ENCODE assay signal across 8 cellular contexts in genomic region chr17:63827002-63827800, GRCh38. TPM values are rescaled to one million over a fixed set of nuclear protein-coding genes. Genes with fewer than 3 reads are reported as not detected.
DNase-seq lines count a peak whose midpoint lies in the region; ATAC-seq and TF ChIP-seq lines count a peak whose summit lies in the region.

Gene FTSJ3 (minus strand): TSS chr17:63827663. CDS start chr17:63826902, 761 bp downstream.
Gene PSMC5 (plus strand): TSS chr17:63827431. CDS start chr17:63827491, 60 bp downstream.

- CTCF ChIA-PET in mammary epithelial cell (lab: Charles Lee; ENCODE audit: low non-redundant PET), result interaction anchor here (0.6 kb wide), 1 partner anchor 40 kb away, joined by 6 read pairs; no protein-coding TSS in a partner anchor

- no peaks in the 10 kb centered on the region for H3K27me3 ChIP-seq in WERI-Rb-1 (ENCODE audit: insufficient read depth, low read depth, severe bottlenecking)
- H3K27me3 ChIP-seq in mammary epithelial cell (ENCODE audit: insufficient read depth, low read length), result no peaks in the 10 kb centered on the region
- H3K27me3 ChIP-seq in smooth muscle cell (ENCODE audit: low read depth), result no peaks in the 10 kb centered on the region

- H3F3A ChIP-seq in smooth muscle cell (ENCODE audit: low read depth), result no peaks in the 10 kb centered on the region

- H3K9me3 ChIP-seq in WERI-Rb-1 (ENCODE audit: severe bottlenecking), result no peaks in the 10 kb centered on the region
- H3K9me3 ChIP-seq in mammary epithelial cell (replicated peaks; ENCODE audit: insufficient read depth, low read length), result no peaks in the 10 kb centered on the region
- H3K9me3 ChIP-seq in smooth muscle cell (replicated peaks; ENCODE audit: low read depth), result no peaks in the 10 kb centered on the region

- H3K79me2 ChIP-seq in mammary epithelial cell (ENCODE audit: insufficient read depth, low read length), result peaks cover 88% of the 10 kb centered on the region
- peaks cover 36% of the 10 kb centered on the region for H3K79me2 ChIP-seq in smooth muscle cell (ENCODE audit: low read depth)

- H4K20me1 ChIP-seq in mammary epithelial cell (ENCODE audit: insufficient read depth, low read length) (no peaks in the 10 kb centered on the region), smooth muscle cell (ENCODE audit: low read depth) (peaks cover 3% of the 10 kb centered on the region)

- no TSS peak for BruUV-seq in mammary epithelial cell (replicated peaks; lab: Mats Ljungman, UMichigan)

- TF ChIP-seq CTCF in WERI-Rb-1 (IDR thresholded peaks at IDR 0.05; ENCODE audit: low read depth, low read length), result peak; percentile 88
- TF ChIP-seq CTCF in mammary epithelial cell (conservative IDR thresholded peaks at IDR 0.05 in 1 of 2, IDR thresholded peaks at IDR 0.05 in 1 of 2; ENCODE audit: extremely low read depth in 1 of 2, insufficient read depth in 1 of 2, low read depth in 1 of 2, low read length in 2 of 2), result peak; percentile 30 to 51
- peak; percentile 13 for TF ChIP-seq CTCF in smooth muscle cell (IDR thresholded peaks at IDR 0.05; ENCODE audit: borderline replicate concordance, insufficient read depth, poor library complexity, severe bottlenecking)

- H3K4me1 ChIP-seq in mammary epithelial cell (ENCODE audit: insufficient read depth, low read length) (peaks cover 18% of the 10 kb centered on the region), smooth muscle cell (ENCODE audit: low read depth) (peaks cover 14% of the 10 kb centered on the region)

- dilution Hi-C loops in mammary epithelial cell (cut with HindIII; ENCODE audit: low sequenced_read_pairs), result no loop called here

- in situ Hi-C loops in mammary epithelial cell (cut with MboI; ENCODE audit: low sequenced_read_pairs in 2 of 2), result no loop called here

- 1% methylated on average over 31 of the region's 58 CpGs for WGBS in mammary epithelial cell (ENCODE audit: low coverage, missing lambda C conversion rate)
- 2% methylated on average over 43 of the region's 58 CpGs for WGBS in smooth muscle cell (ENCODE audit: low lambda C conversion rate)

- peak; percentile 65 for ATAC-seq in GM18873 (IDR thresholded peaks at IDR 0.05; ENCODE audit: low FRiP score, unreplicated experiment)
- peak; percentile 82 for ATAC-seq in HG03139 (IDR thresholded peaks at IDR 0.05; ENCODE audit: unreplicated experiment)

- H3K9ac ChIP-seq in mammary epithelial cell (ENCODE audit: insufficient read depth, low read length) (peak within 1 kb of the TSS; percentile 88), smooth muscle cell (ENCODE audit: low read depth) (peak within 1 kb of the TSS; percentile 97)

- H3K4me2 ChIP-seq in mammary epithelial cell (ENCODE audit: insufficient read depth, low read depth, low read length) (peak within 1 kb of the TSS; percentile 80), smooth muscle cell (peak within 1 kb of the TSS; percentile 95)

- H2AFZ ChIP-seq in mammary epithelial cell (ENCODE audit: low read depth, low read length) (peak within 1 kb of the TSS; percentile 89), smooth muscle cell (ENCODE audit: low read depth) (peak within 1 kb of the TSS; percentile 99)

- H3K4me3 ChIP-seq in WERI-Rb-1 (ENCODE audit: low read depth, low read length), result peak within 1 kb of the TSS; percentile 71
- H3K4me3 ChIP-seq in mammary epithelial cell (replicated peaks in 1 of 3; ENCODE audit: insufficient read depth in 1 of 3, low read depth in 2 of 3, low read length in 3 of 3), result peak within 1 kb of the TSS; percentile 68 to 88 (median 83)
- peak within 1 kb of the TSS; percentile 71 for H3K4me3 ChIP-seq in smooth muscle cell

- peaks cover 80% of the 10 kb centered on the region for H3K36me3 ChIP-seq in WERI-Rb-1
- peaks cover 41% of the 10 kb centered on the region for H3K36me3 ChIP-seq in mammary epithelial cell (ENCODE audit: insufficient read depth, low read length)
- H3K36me3 ChIP-seq in smooth muscle cell (ENCODE audit: low read depth), result no peaks in the 10 kb centered on the region

- intact Hi-C loops in mammary epithelial cell (cut with micrococcal nuclease), result loop anchor here (1.0 to 5.0 kb wide), 4 partner anchors 16 to 205 kb away; partner anchors contain the start of genes CCDC47, MAP3K3, SMARCD2 and STRADA

- DNase-seq in AG08395 (ENCODE audit: low spot score), result peak; percentile 97
- DNase-seq in NCI-H2196 treated with DMSO at 0.1 percent for 48 hours (lab: John Stamatoyannopoulos, UW; ENCODE audit: unreplicated experiment), result peak; percentile 87
- DNase-seq in WERI-Rb-1, result peak; percentile 98
- peak; percentile 95 for DNase-seq in mammary epithelial cell
- peak; percentile 91 for DNase-seq in iPS-NIHi7 (ENCODE audit: extremely low spot score)
- peak; percentile 96 for DNase-seq in smooth muscle cell (lab: John Stamatoyannopoulos, UW; ENCODE audit: unreplicated experiment)

- H3K27ac ChIP-seq in WERI-Rb-1 (peak within 1 kb of the TSS; percentile 98), mammary epithelial cell (ENCODE audit: insufficient read depth, low read depth, low read length) (peak within 1 kb of the TSS; percentile 83), smooth muscle cell (ENCODE audit: low read depth) (peak within 1 kb of the TSS; percentile 95)

RNA-seq across cellular contexts. Expression of gene FTSJ3, which starts in this region (rescaled TPM):
- total RNA-seq in mammary epithelial cell (10 to 100 TPM; 39.5 to 49.0 TPM), smooth muscle cell (32.5 and 46.8 TPM in 2 replicates)
- polyA plus RNA-seq in mammary epithelial cell (32.0 TPM), smooth muscle cell (21.9 and 24.8 TPM in 2 replicates)
- 52.4 TPM for polyA minus RNA-seq in mammary epithelial cell

RNA-seq across cellular contexts. Expression of gene PSMC5, which starts in this region (rescaled TPM):
- 100 to 1,000 TPM in 1 of 2 donors, 10 to 100 TPM in 1; 44.8 to 132 TPM for total RNA-seq in mammary epithelial cell
- 203 TPM for polyA plus RNA-seq in mammary epithelial cell
- 238 TPM for polyA minus RNA-seq in mammary epithelial cell
- 32.3 and 46.2 TPM in 2 replicates for total RNA-seq in smooth muscle cell
- 132 and 153 TPM in 2 replicates for polyA plus RNA-seq in smooth muscle cell

Comparison
In these comparisons a context has a peak if more than half of its experiments do, and no peak if none do; other contexts are left out.
1. Peak in every context shown above with its lines: DNase-seq, ATAC-seq, H3K4me3 ChIP-seq and H3K27ac ChIP-seq.
2. CTCF ChIP-seq: peak in every context shown above with its lines; median percentile 88 in WERI-Rb-1; 40 in mammary epithelial cell; 13 in smooth muscle cell.